13 cellular contexts compared by ENCODE assay signal in genomic region chr3:108301695-108302404, GRCh38. TPM values are rescaled to one million over a fixed set of nuclear protein-coding genes. Genes with fewer than 3 reads are reported as not detected.
DNase-seq lines count a peak whose midpoint lies in the region; ATAC-seq lines count a peak whose summit lies in the region.
"Had no signal": no experiment of that assay in that cellular context is flagged by ENCODE, and none has a peak within 500 bp of the region (broad histone marks: within the 10 kb centered on the region; RNA-seq: fewer than 3 reads in every experiment).

No MANE protein-coding gene starts in this region.

- DNase-seq in activated CD4-positive, CD25-positive, alpha-beta regulatory T cell (lab: John Stamatoyannopoulos, UW): no peak
- peak in 1 of 2 experiments; percentile 18 for DNase-seq in SJSA1 (ENCODE audit: low read depth in 1 of 2, low spot score in 2 of 2)
- DNase-seq in memory B cell (ENCODE audit: low spot score in 2 of 2): no peak
- no peak for DNase-seq in SW 1271 (lab: John Stamatoyannopoulos, UW)
- no peak for DNase-seq in left colon
- no peak for DNase-seq in COLO668 (lab: John Stamatoyannopoulos, UW; ENCODE audit: unreplicated experiment)
- DNase-seq: 8988T, colonic mucosa, NCI-H526 had no signal

- no peaks in the 10 kb centered on the region for H3K36me3 ChIP-seq in SJSA1
- H3K36me3 ChIP-seq: colonic mucosa had no signal

- H3K36me3 Mint-ChIP-seq in memory B cell: no peaks in the 10 kb centered on the region
- H3K36me3 Mint-ChIP-seq: WTC11 had no signal

- H3K27me3 ChIP-seq in SJSA1 (replicated peaks): no peaks in the 10 kb centered on the region
- H3K27me3 ChIP-seq: colonic mucosa had no signal

- peak overlapping the region; percentile 1 for H3K4me3 Mint-ChIP-seq in memory B cell
- H3K4me3 Mint-ChIP-seq: WTC11 had no signal

- intact Hi-C loops in left colon (cut with DNase I, micrococcal nuclease): no loop called here

- peaks cover 19% of the 10 kb centered on the region for H3K4me1 Mint-ChIP-seq in memory B cell

- peak overlapping the region; percentile 3 for H3K27ac Mint-ChIP-seq in memory B cell
- H3K27ac Mint-ChIP-seq: WTC11 had no signal

- no peaks in the 10 kb centered on the region for H3K27me3 Mint-ChIP-seq in memory B cell

- H3K4me3 ChIP-seq in SJSA1: peak overlapping the region; percentile 21
- H3K4me3 ChIP-seq: colonic mucosa had no signal

- no peaks in the 10 kb centered on the region for H3K9me3 ChIP-seq in SJSA1 (replicated peaks)
- H3K9me3 ChIP-seq: colonic mucosa had no signal

- no peaks in the 10 kb centered on the region for H3K9me3 Mint-ChIP-seq in memory B cell
- H3K9me3 Mint-ChIP-seq: WTC11 had no signal

- peak; percentile 76 to 83 for ATAC-seq in activated CD4-positive, CD25-positive, alpha-beta regulatory T cell treated with anti-CD3 and anti-CD28 coated beads, Interleukin-2, amount 50 U/mL, for 24 hours
- ATAC-seq in HG02885 (IDR thresholded peaks at IDR 0.05; ENCODE audit: poor library complexity, unreplicated experiment): peak; percentile 80
- peak; percentile 56 for ATAC-seq in memory B cell (ENCODE audit: low read depth)
- no peak for ATAC-seq in left colon
- ATAC-seq: WTC11 had no signal

- peaks cover 16% of the 10 kb centered on the region for H3K4me1 ChIP-seq in SJSA1 (replicated peaks)

- H3K27ac ChIP-seq in SJSA1: peak overlapping the region; percentile 57
- H3K27ac ChIP-seq: colonic mucosa, parathyroid adenoma had no signal

RNA-seq across cellular contexts. Expression of gene HHLA2, which starts 5.5 kb away (rescaled TPM):
- not detected in 2 replicates for total RNA-seq in SJSA1 (2014; rRNA removed; shearing (Covaris generic))
- total RNA-seq in left colon: 100 to 1,000 TPM; 148 to 183 TPM

Comparison
In these comparisons a context has a peak if more than half of its experiments do, and no peak if none do; other contexts are left out.
1. RNA of gene HHLA2, which starts 5.5 kb away (total RNA-seq): 148 to 183 TPM in left colon; not detected in SJSA1; every median in the first group is over 100 times any median in the second.